16 cellular contexts compared by ENCODE assay signal in genomic region chr16:4455951-4456350, GRCh38. TPM values are rescaled to one million over a fixed set of nuclear protein-coding genes. Genes with fewer than 3 reads are reported as not detected.
DNase-seq lines count a peak whose midpoint lies in the region; ATAC-seq and TF ChIP-seq lines count a peak whose summit lies in the region.
"Had no signal": no experiment of that assay in that cellular context is flagged by ENCODE, and none has a peak within 500 bp of the region (broad histone marks: within the 10 kb centered on the region; RNA-seq: fewer than 3 reads in every experiment).

No MANE protein-coding gene starts in this region.

- ATAC-seq in activated CD4-positive, alpha-beta T cell treated with anti-CD3 and anti-CD28 coated beads for 36 hours: no peak
- ATAC-seq in Panc1: no peak
- ATAC-seq in stimulated activated effector memory CD8-positive, alpha-beta T cell treated with anti-CD3 and anti-CD28 coated beads, Interleukin-12 subunit alpha, Interleukin-12 subunit beta, amount 100 ng/mL, for 72 hours: no peak
- no peak for ATAC-seq in left colon
- ATAC-seq: GM23338 had no signal

- DNase-seq in activated CD4-positive, alpha-beta T cell treated with anti-CD3 and anti-CD28 coated beads for 36 hours: no peak
- no peak for DNase-seq in activated CD4-positive, alpha-beta T cell treated with anti-CD3 and anti-CD28 coated beads for 1 hour
- DNase-seq in Panc1 (ENCODE audit: low read depth, low spot score) (no peak), NCI-H2171 (lab: John Stamatoyannopoulos, UW) (no peak), left colon (no peak)
- DNase-seq in stimulated activated effector memory CD8-positive, alpha-beta T cell treated with anti-CD3 and anti-CD28 coated beads, Interleukin-12 subunit alpha, Interleukin-12 subunit beta, amount 100 ng/mL, for 72 hours (ENCODE audit: low spot score in 2 of 2): no peak
- DNase-seq: C1 segment of cervical spinal cord, DMS 273 treated with DMSO at 0.1 percent for 48 hours, GDM1, NCI-H1436 treated with DMSO at 0.1 percent for 48 hours, NCI-H2227 treated with DMSO at 0.1 percent for 48 hours, NCI-H524, SHP77 treated with DMSO at 0.1 percent for 48 hours had no signal

- no peak overlapping the region for H3K4me3 Mint-ChIP-seq in activated CD4-positive, alpha-beta T cell treated with anti-CD3 and anti-CD28 coated beads for 36 hours
- no peak overlapping the region for H3K4me3 Mint-ChIP-seq in stimulated activated effector memory CD8-positive, alpha-beta T cell treated with anti-CD3 and anti-CD28 coated beads, Interleukin-12 subunit alpha, Interleukin-12 subunit beta, amount 100 ng/mL, for 72 hours
- H3K4me3 Mint-ChIP-seq: GM23338 had no signal

- H3K9me3 ChIP-seq in Panc1 (ENCODE audit: control insufficient read depth, insufficient read depth, low read depth, low read length): no peaks in the 10 kb centered on the region

- TSS peak; percentile 77 for BruUV-seq in Panc1 (replicated peaks; lab: Mats Ljungman, UMichigan)

- in situ Hi-C loops in Panc1 (cut with HindIII; ENCODE audit: low pct_unique_long_range_greater_than_20kb, low sequenced_read_pairs): no loop called here

- no peaks in the 10 kb centered on the region for H3K4me1 ChIP-seq in Panc1 (ENCODE audit: control insufficient read depth, insufficient read depth, low read length)

- no peaks in the 10 kb centered on the region for H3K27me3 Mint-ChIP-seq in activated CD4-positive, alpha-beta T cell treated with anti-CD3 and anti-CD28 coated beads for 36 hours

- H3K27ac ChIP-seq in Panc1 (ENCODE audit: low read length): no peak overlapping the region
- H3K27ac ChIP-seq: 22Rv1, KMS-11 had no signal

- peak overlapping the region; percentile 47 for H3K27ac Mint-ChIP-seq in activated CD4-positive, alpha-beta T cell treated with anti-CD3 and anti-CD28 coated beads for 36 hours
- H3K27ac Mint-ChIP-seq in stimulated activated effector memory CD8-positive, alpha-beta T cell treated with anti-CD3 and anti-CD28 coated beads, Interleukin-12 subunit alpha, Interleukin-12 subunit beta, amount 100 ng/mL, for 72 hours: peak overlapping the region; percentile 72
- H3K27ac Mint-ChIP-seq: GM23338 had no signal

- intact Hi-C loops in activated CD4-positive, alpha-beta T cell treated with anti-CD3 and anti-CD28 coated beads for 36 hours (cut with DNase I, micrococcal nuclease): no loop called here
- intact Hi-C loops in Panc1 (cut with micrococcal nuclease; ENCODE audit: unreplicated experiment): no loop called here
- intact Hi-C loops in left colon (cut with DNase I, micrococcal nuclease): no loop called here

- no peaks in the 10 kb centered on the region for H3K9me3 Mint-ChIP-seq in activated CD4-positive, alpha-beta T cell treated with anti-CD3 and anti-CD28 coated beads for 36 hours (ENCODE audit: low read depth)
- no peaks in the 10 kb centered on the region for H3K9me3 Mint-ChIP-seq in stimulated activated effector memory CD8-positive, alpha-beta T cell treated with anti-CD3 and anti-CD28 coated beads, Interleukin-12 subunit alpha, Interleukin-12 subunit beta, amount 100 ng/mL, for 72 hours
- H3K9me3 Mint-ChIP-seq: GM23338 had no signal

- H3K36me3 Mint-ChIP-seq in activated CD4-positive, alpha-beta T cell treated with anti-CD3 and anti-CD28 coated beads for 36 hours (ENCODE audit: low read depth): peaks cover 37% of the 10 kb centered on the region
- peaks cover 99% of the 10 kb centered on the region for H3K36me3 Mint-ChIP-seq in stimulated activated effector memory CD8-positive, alpha-beta T cell treated with anti-CD3 and anti-CD28 coated beads, Interleukin-12 subunit alpha, Interleukin-12 subunit beta, amount 100 ng/mL, for 72 hours

- no peak for TF ChIP-seq CTCF in Panc1 (IDR thresholded peaks at IDR 0.05)

- H3K27me3 ChIP-seq in Panc1 (ENCODE audit: control insufficient read depth, insufficient read depth, low read length): no peaks in the 10 kb centered on the region

- H3K36me3 ChIP-seq in Panc1 (ENCODE audit: control insufficient read depth, insufficient read depth, low read length): no peaks in the 10 kb centered on the region

- CTCF ChIA-PET in activated CD4-positive, alpha-beta T cell treated with anti-CD3 and anti-CD28 coated beads for 36 hours (lab: Charles Lee): interaction anchor here (0.8 to 1.0 kb wide), 2 partner anchors 9 to 16 kb away, joined by 3 to 4 read pairs; no protein-coding TSS in a partner anchor
- CTCF ChIA-PET in Panc1 (lab: Charles Lee): no interaction called here

- POLR2A ChIA-PET in activated CD4-positive, alpha-beta T cell treated with anti-CD3 and anti-CD28 coated beads for 36 hours (lab: Charles Lee): no interaction called here
- POLR2A ChIA-PET in Panc1 (lab: Charles Lee): interaction anchor here (0.7 kb wide), 1 partner anchor 34 kb away, joined by 3 read pairs; no protein-coding TSS in a partner anchor

- no peak overlapping the region for H3K4me3 ChIP-seq in Panc1 (ENCODE audit: low read depth in 2 of 2, low read length in 2 of 2)
- H3K4me3 ChIP-seq: GM23338 had no signal

- H3K4me1 Mint-ChIP-seq in activated CD4-positive, alpha-beta T cell treated with anti-CD3 and anti-CD28 coated beads for 36 hours: peaks cover 6% of the 10 kb centered on the region
- peaks cover 16% of the 10 kb centered on the region for H3K4me1 Mint-ChIP-seq in stimulated activated effector memory CD8-positive, alpha-beta T cell treated with anti-CD3 and anti-CD28 coated beads, Interleukin-12 subunit alpha, Interleukin-12 subunit beta, amount 100 ng/mL, for 72 hours

RNA-seq across cellular contexts. Expression of gene NMRAL1, which starts 18.5 kb away (rescaled TPM):
- total RNA-seq in activated CD4-positive, alpha-beta T cell treated with anti-CD3 and anti-CD28 coated beads for 36 hours: 10 to 100 TPM; 27.1 to 29.5 TPM
- total RNA-seq in Panc1 (2021; ENCODE audit: unreplicated experiment) (109 TPM), left colon (10 to 100 TPM; 36.9 to 39.6 TPM)
- polyA plus RNA-seq in Panc1 (2012; ENCODE audit: insufficient read length): 169 TPM

RNA-seq across cellular contexts. Expression of gene HMOX2, which starts 20.2 kb away (rescaled TPM):
- 10 to 100 TPM; 67.7 to 80.2 TPM for total RNA-seq in activated CD4-positive, alpha-beta T cell treated with anti-CD3 and anti-CD28 coated beads for 36 hours
- total RNA-seq in Panc1 (2021; ENCODE audit: unreplicated experiment): 72.6 TPM
- polyA plus RNA-seq in Panc1 (2012; ENCODE audit: insufficient read length): 114 TPM
- total RNA-seq in left colon: 10 to 100 TPM; 61.2 to 65.2 TPM

RNA-seq across cellular contexts. Expression of gene DNAJA3, which starts 30.3 kb away (rescaled TPM):
- total RNA-seq in activated CD4-positive, alpha-beta T cell treated with anti-CD3 and anti-CD28 coated beads for 36 hours: 100 to 1,000 TPM in 1 of 2 experiments, 10 to 100 TPM in 1; 93.9 to 102 TPM
- 68.7 TPM for total RNA-seq in Panc1 (2021; ENCODE audit: unreplicated experiment)
- 73.2 TPM for polyA plus RNA-seq in Panc1 (2012; ENCODE audit: insufficient read length)
- total RNA-seq in left colon: 10 to 100 TPM; 43.6 to 56.7 TPM

RNA-seq across cellular contexts. Expression of gene CORO7, which starts 39.6 kb away (rescaled TPM):
- 10 to 100 TPM; 65.0 to 67.1 TPM for total RNA-seq in activated CD4-positive, alpha-beta T cell treated with anti-CD3 and anti-CD28 coated beads for 36 hours
- total RNA-seq in Panc1 (2021; ENCODE audit: unreplicated experiment) (37.5 TPM), left colon (10 to 100 TPM; 43.9 to 48.0 TPM)
- polyA plus RNA-seq in Panc1 (2012; ENCODE audit: insufficient read length): 27.7 TPM
